Comparison of ENCODE assay signal across 14 cellular contexts in genomic region chr10:32077896-32078295, GRCh38. TPM values are rescaled to one million over a fixed set of nuclear protein-coding genes. Genes with fewer than 3 reads are reported as not detected.
DNase-seq lines count a peak whose midpoint lies in the region; ATAC-seq and TF ChIP-seq lines count a peak whose summit lies in the region.
"Had no signal": no experiment of that assay in that cellular context is flagged by ENCODE, and none has a peak within 500 bp of the region (broad histone marks: within the 10 kb centered on the region; RNA-seq: fewer than 3 reads in every experiment).

No MANE protein-coding gene starts in this region.

- in situ Hi-C loops in gastrocnemius medialis (cut with MboI; ENCODE audit: low sequenced_read_pairs in 4 of 4), result no loop called here

- H3K27ac Mint-ChIP-seq in activated T-helper 17 cell treated with anti-CD3 and anti-CD28 coated beads, Interleukin-2, amount 50 U/mL, for 72 hours, result peak overlapping the region; percentile 43

- peak; percentile 64 for DNase-seq in HCEC 1CT
- peak; percentile 56 for DNase-seq in Right ventricle myocardium superior
- peak in 1 of 2 donors; percentile 50 for DNase-seq in gastrocnemius medialis
- no peak for DNase-seq in pons (ENCODE audit: low spot score)
- no peak for DNase-seq in NCI-H748 treated with DMSO at 0.1 percent for 48 hours (lab: John Stamatoyannopoulos, UW)
- no peak for DNase-seq in D341Med (ENCODE audit: low spot score)
- DNase-seq in midbrain (lab: John Stamatoyannopoulos, UW), result no peak
- DNase-seq: activated CD4-positive, alpha-beta T cell treated with anti-CD3 and anti-CD28 coated beads for 4 hours; DMS79; mucosa of descending colon; NCI-H2081; RPMI8226; stomach had no signal

- ATAC-seq in activated T-helper 17 cell treated with anti-CD3 and anti-CD28 coated beads, Interleukin-2, amount 50 U/mL, for 72 hours (replicated peaks), result no peak
- ATAC-seq in Right ventricle myocardium superior (ENCODE audit: poor library complexity) (peak; percentile 49), gastrocnemius medialis (peak; percentile 53 to 54)
- ATAC-seq: mucosa of descending colon had no signal

- H3K4me1 Mint-ChIP-seq in activated T-helper 17 cell treated with anti-CD3 and anti-CD28 coated beads, Interleukin-2, amount 50 U/mL, for 72 hours, result no peaks in the 10 kb centered on the region

- TF ChIP-seq CTCF in gastrocnemius medialis (IDR thresholded peaks at IDR 0.05 in 4 of 5, conservative IDR thresholded peaks at IDR 0.05 in 1 of 5), result no peak

- no peak overlapping the region for H3K4me3 ChIP-seq in gastrocnemius medialis
- H3K4me3 ChIP-seq: mucosa of descending colon, stomach had no signal

- no peaks in the 10 kb centered on the region for H3K9me3 Mint-ChIP-seq in activated T-helper 17 cell treated with anti-CD3 and anti-CD28 coated beads, Interleukin-2, amount 50 U/mL, for 72 hours

- H3K36me3 Mint-ChIP-seq in activated T-helper 17 cell treated with anti-CD3 and anti-CD28 coated beads, Interleukin-2, amount 50 U/mL, for 72 hours (ENCODE audit: low read depth), result no peaks in the 10 kb centered on the region

- no peaks in the 10 kb centered on the region for H3K27me3 ChIP-seq in gastrocnemius medialis
- H3K27me3 ChIP-seq: stomach had no signal

- peaks cover 5% of the 10 kb centered on the region for H3K27me3 Mint-ChIP-seq in activated T-helper 17 cell treated with anti-CD3 and anti-CD28 coated beads, Interleukin-2, amount 50 U/mL, for 72 hours

- H3K9me3 ChIP-seq in gastrocnemius medialis, result no peaks in the 10 kb centered on the region
- H3K9me3 ChIP-seq: mucosa of descending colon, stomach had no signal

- intact Hi-C loops in Right ventricle myocardium superior (cut with DNase I), result no loop called here
- intact Hi-C loops in gastrocnemius medialis (cut with DNase I; ENCODE audit: low total_unique reads), result no loop called here

- H3K36me3 ChIP-seq in gastrocnemius medialis, result no peaks in the 10 kb centered on the region
- H3K36me3 ChIP-seq: stomach had no signal

- H3K4me3 Mint-ChIP-seq in activated T-helper 17 cell treated with anti-CD3 and anti-CD28 coated beads, Interleukin-2, amount 50 U/mL, for 72 hours, result no peak overlapping the region

- no peak overlapping the region for H3K27ac ChIP-seq in gastrocnemius medialis
- H3K27ac ChIP-seq: stomach had no signal

- peaks cover 2 to 4% of the 10 kb centered on the region in 2 donors for H3K4me1 ChIP-seq in gastrocnemius medialis
- H3K4me1 ChIP-seq: stomach had no signal

- TF ChIP-seq POLR2A in gastrocnemius medialis (IDR thresholded peaks at IDR 0.05), result no peak

RNA-seq across cellular contexts. Expression of gene KIF5B, which starts 21.7 kb away (rescaled TPM):
- 10 to 100 TPM; 44.7 to 72.2 TPM for total RNA-seq in activated T-helper 17 cell treated with anti-CD3 and anti-CD28 coated beads, Interleukin-2, amount 50 U/mL, for 72 hours
- total RNA-seq in Right ventricle myocardium superior, result 133 TPM
- 100 to 1,000 TPM; 123 to 151 (median 142) TPM for total RNA-seq in gastrocnemius medialis

Comparison
In these comparisons a context has a peak if more than half of its experiments do, and no peak if none do; other contexts are left out.
1. DNase-seq: peak in HCEC 1CT (single experiment) and Right ventricle myocardium superior (single experiment); none in pons (single experiment), NCI-H748 treated with DMSO at 0.1 percent for 48 hours (single experiment), D341Med (single experiment) and midbrain (single experiment).